In the genomic region with DNA sequence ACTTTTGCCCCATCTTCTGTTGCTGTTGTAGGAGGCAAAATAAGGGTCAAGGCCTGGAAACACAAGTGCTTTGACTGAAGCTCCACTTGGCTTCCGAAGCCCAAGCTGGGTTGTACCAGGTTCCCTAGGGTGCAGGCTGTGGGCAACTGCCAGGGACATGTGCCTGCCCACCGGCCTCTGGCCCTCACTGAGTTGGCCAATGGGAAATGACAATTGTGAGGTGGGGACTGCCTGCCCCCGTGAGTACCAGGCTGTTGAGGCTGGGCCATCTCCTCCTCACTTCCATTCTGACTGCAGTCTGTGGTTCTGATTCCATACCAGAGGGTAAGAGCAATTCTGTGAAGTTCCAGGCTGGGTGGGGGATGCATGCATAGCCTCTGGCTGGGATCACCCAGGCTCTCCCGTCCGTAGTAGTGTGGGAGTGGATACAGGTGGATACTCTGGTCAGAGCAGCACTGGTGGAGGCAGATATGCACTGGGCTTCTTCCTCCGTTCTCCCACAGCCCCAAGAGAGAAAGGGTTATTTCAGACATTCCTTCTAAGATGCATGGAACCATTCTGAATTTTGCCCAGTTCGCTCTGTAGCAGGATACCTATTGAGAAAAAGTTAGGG, we compare ENCODE assay signal across 20 cellular contexts. TPM values are rescaled to one million over a fixed set of nuclear protein-coding genes. Genes with fewer than 3 reads are reported as not detected.
"Had no signal": no experiment of that assay in that cellular context is flagged by ENCODE, and none has a peak within 500 bp of the region (broad histone marks: within the 10 kb centered on the region; RNA-seq: fewer than 3 reads in every experiment).

A gene (plus strand): TSS at position 285 of the 613 bp plus-strand sequence. CDS start 10,349 bp downstream, outside the sequence.

- H3K36me3 Mint-ChIP-seq: natural killer cell treated with Interleukin-12 subunit alpha and Interleukin-12 subunit beta and Interleukin-15 and Interleukin-18, amount 100 ng/mL, for 72 hours had no signal

- H3K36me3 ChIP-seq: ascending aorta, esophagus muscularis mucosa, right lobe of liver, transverse colon had no signal

- DNase-seq: activated B cell treated with CpG ODN at 0.5 μM for 24 hours; activated CD4-positive, alpha-beta T cell treated with anti-CD3 and anti-CD28 coated beads, Interleukin-2, amount 10 ng/mL, durations not matched to agents 7 days and 5 days; activated naive CD4-positive, alpha-beta T cell; hippocampal formation; mesenchymal stem cell; nucleus accumbens; psoas muscle; right lobe of liver; stimulated activated CD4-positive, alpha-beta T cell treated with anti-CD3 and anti-CD28 coated beads, Interleukin-1b, Interleukin-23, amount 100 ng/mL, for 48 hours; SW 1271; transverse colon had no signal

- H3K4me1 Mint-ChIP-seq: activated B cell treated with CpG ODN at 0.5 μM for 24 hours had no signal

- H3K4me1 ChIP-seq: esophagus muscularis mucosa, psoas muscle, right lobe of liver, transverse colon had no signal

- H3K4me3 Mint-ChIP-seq: activated B cell treated with CpG ODN at 0.5 μM for 24 hours; activated CD4-positive, alpha-beta T cell treated with anti-CD3 and anti-CD28 coated beads, Interleukin-2, amount 10 ng/mL, durations not matched to agents 7 days and 5 days; natural killer cell treated with Interleukin-12 subunit alpha and Interleukin-12 subunit beta and Interleukin-15 and Interleukin-18, amount 100 ng/mL, for 72 hours had no signal

- H3K27me3 ChIP-seq: ascending aorta, right lobe of liver had no signal

- H3K9me3 Mint-ChIP-seq: activated B cell treated with CpG ODN at 0.5 μM for 24 hours; activated CD4-positive, alpha-beta T cell treated with anti-CD3 and anti-CD28 coated beads, Interleukin-2, amount 10 ng/mL, durations not matched to agents 7 days and 5 days; natural killer cell treated with Interleukin-12 subunit alpha and Interleukin-12 subunit beta and Interleukin-15 and Interleukin-18, amount 100 ng/mL, for 72 hours had no signal

- H3K27ac Mint-ChIP-seq: activated B cell treated with CpG ODN at 0.5 μM for 24 hours; activated CD4-positive, alpha-beta T cell treated with anti-CD3 and anti-CD28 coated beads, Interleukin-2, amount 10 ng/mL, durations not matched to agents 7 days and 5 days; natural killer cell treated with Interleukin-12 subunit alpha and Interleukin-12 subunit beta and Interleukin-15 and Interleukin-18, amount 100 ng/mL, for 72 hours had no signal

- H3K27ac ChIP-seq: ascending aorta, esophagus muscularis mucosa, psoas muscle, right lobe of liver, transverse colon had no signal

- H3K4me3 ChIP-seq: ascending aorta, esophagus muscularis mucosa, psoas muscle, right lobe of liver, transverse colon had no signal

- H3K9me3 ChIP-seq: ascending aorta, esophagus muscularis mucosa, psoas muscle, right lobe of liver, transverse colon had no signal

- ATAC-seq: psoas muscle had no signal

RNA-seq across cellular contexts. Expression of the gene that starts here (rescaled TPM):
- total RNA-seq: activated B cell treated with CpG ODN at 0.5 μM for 24 hours; activated CD4-positive, alpha-beta T cell treated with anti-CD3 and anti-CD28 coated beads, Interleukin-2, amount 10 ng/mL, durations not matched to agents 7 days and 5 days; activated CD8-positive, alpha-beta memory T cell treated with anti-CD3 and anti-CD28 coated beads for 36 hours; glomerular endothelial cell; kidney epithelial cell; liver; natural killer cell treated with Interleukin-12 subunit alpha and Interleukin-12 subunit beta and Interleukin-15 and Interleukin-18, amount 100 ng/mL, for 72 hours; right lobe of liver; SK-MEL-5; T-helper 2 cell treated with Interferon-gamma antibody and Interleukin-4, amounts not matched to agents 100 ng/mL and 5 ng/mL, for 36 hours had no signal
